13 cellular contexts compared by ENCODE assay signal in the genomic region with DNA sequence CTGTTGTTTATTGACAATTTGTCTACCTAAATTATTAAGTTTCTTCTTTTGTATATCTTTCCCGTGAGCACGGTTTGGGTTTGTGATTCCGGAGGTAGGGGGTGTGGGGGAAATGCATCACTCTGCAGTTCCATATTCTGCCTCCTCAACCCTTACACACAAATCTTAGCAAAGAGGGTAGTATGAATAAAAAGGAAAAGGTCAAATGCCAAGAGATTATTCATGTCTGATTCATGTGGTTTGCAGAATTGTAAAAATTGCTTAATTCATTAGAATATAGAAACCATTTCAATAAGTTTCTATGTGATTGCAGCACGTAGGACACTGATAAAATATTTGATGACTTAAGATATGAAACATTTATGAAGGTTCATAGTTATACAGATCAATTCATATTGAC.
"Had no signal": no experiment of that assay in that cellular context is flagged by ENCODE, and none has a peak within 500 bp of the region (broad histone marks: within the 10 kb centered on the region; RNA-seq: fewer than 3 reads in every experiment).

No MANE protein-coding gene starts in this region.

- H3K36me3 ChIP-seq: colonic mucosa, heart right ventricle, left ventricle myocardium inferior had no signal

- H3K9me3 ChIP-seq: colonic mucosa had no signal

- H3K4me3 ChIP-seq: colonic mucosa, heart right ventricle, left ventricle myocardium inferior had no signal

- H2AFZ ChIP-seq: parathyroid adenoma had no signal

- ATAC-seq: heart right ventricle had no signal

- H3K79me2 ChIP-seq: parathyroid adenoma had no signal

- H3K27me3 ChIP-seq: colonic mucosa, heart right ventricle had no signal

- H3K4me1 ChIP-seq: colonic mucosa, heart right ventricle, left ventricle myocardium inferior, parathyroid adenoma had no signal

- H3K27ac ChIP-seq: colonic mucosa, heart right ventricle, left ventricle myocardium inferior, parathyroid adenoma had no signal

- DNase-seq: activated CD4-positive, alpha-beta memory T cell treated with anti-CD3 and anti-CD28 coated beads, Interleukin-2, amount 10 ng/mL, durations not matched to agents 7 days and 5 days; activated CD4-positive, alpha-beta T cell treated with anti-CD3 and anti-CD28 coated beads for 1 hour; activated gamma-delta T cell treated with Interleukin-2 at 50 U/mL for 16 hours; activated naive CD8-positive, alpha-beta T cell treated with anti-CD3 and anti-CD28 coated beads for 36 hours; activated T-cell treated with anti-CD3 and anti-CD28 coated beads, Interleukin-2, amount 50 U/mL, for 48 hours; anterior cingulate cortex; colonic mucosa; effector CD4-positive, alpha-beta T cell; heart right ventricle; islet precursor cell; left ventricle myocardium inferior; small intestine had no signal
